18 cellular contexts compared by ENCODE assay signal in the genomic region with DNA sequence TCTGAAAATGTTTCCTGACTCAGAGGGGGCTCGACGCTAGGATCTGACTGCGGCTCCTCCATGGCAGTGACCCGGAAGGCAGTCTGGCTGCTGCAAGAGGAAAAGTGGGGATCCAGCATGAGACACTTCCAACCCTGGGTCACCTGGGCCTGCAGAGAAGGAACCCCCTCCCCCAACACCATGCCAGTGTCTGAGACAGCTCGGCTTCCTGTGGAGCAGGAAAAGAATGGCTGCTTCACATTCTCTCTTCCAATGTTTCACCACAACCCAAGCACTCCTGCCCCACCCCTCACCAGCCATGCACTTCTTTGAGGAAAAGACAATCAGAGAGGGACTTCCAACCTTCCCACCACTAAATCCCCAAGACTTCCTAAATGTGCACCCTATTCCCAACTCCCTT. TPM values are rescaled to one million over a fixed set of nuclear protein-coding genes. Genes with fewer than 3 reads are reported as not detected.
A peak's percentile ranks its signal among the peaks of the same experiment; 100 is the strongest.
DNase-seq lines count a peak whose midpoint lies in the region; ATAC-seq and TF ChIP-seq lines count a peak whose summit lies in the region.
"Had no signal": no experiment of that assay in that cellular context is flagged by ENCODE, and none has a peak within 500 bp of the region (broad histone marks: within the 10 kb centered on the region; RNA-seq: fewer than 3 reads in every experiment).

No MANE protein-coding gene starts in this region.

- peaks cover 10% of the 10 kb centered on the region in 2 experiments for H3K9me3 Mint-ChIP-seq in H9
- H3K9me3 Mint-ChIP-seq in activated naive CD8-positive, alpha-beta T cell treated with anti-CD3 and anti-CD28 coated beads, Interleukin-2, amount 50 U/mL, for 24 hours = peaks cover 5% of the 10 kb centered on the region

- H3K36me3 ChIP-seq in NT2/D1 (ENCODE audit: insufficient read depth, insufficient read length, low read length) = peaks cover 43% of the 10 kb centered on the region
- peaks cover 33 to 36% of the 10 kb centered on the region in 2 experiments for H3K36me3 ChIP-seq in trophoblast cell (ENCODE audit: control insufficient read depth in 1 of 2, insufficient read depth in 2 of 2, low read length in 2 of 2)

- no peaks in the 10 kb centered on the region for H3K79me1 ChIP-seq in H9 (ENCODE audit: insufficient read depth, low read depth, low read length, poor library complexity, severe bottlenecking)
- H3K79me1 ChIP-seq in trophoblast cell (ENCODE audit: low read length) = no peaks in the 10 kb centered on the region

- DNase-seq in H9 (peak; percentile 72), NT2/D1 (ENCODE audit: low read depth, low spot score) (peak; percentile 55), iPS DF 4.7 (ENCODE audit: extremely low read depth, low spot score) (peak; percentile 41), trophoblast cell (no peak), NCI-H446 treated with DMSO at 0.1 percent for 48 hours (lab: John Stamatoyannopoulos, UW) (no peak)
- no peak for DNase-seq in activated naive CD8-positive, alpha-beta T cell treated with anti-CD3 and anti-CD28 coated beads, Interleukin-2, amount 50 U/mL, for 24 hours
- DNase-seq: DMS153, EL, HCEC 1CT, NCI-H1048, NCI-H146, NCI-H748 treated with DMSO at 0.1 percent for 48 hours had no signal

- H3K27me3 ChIP-seq in H9 (ENCODE audit: insufficient read depth, low read length) (no peaks in the 10 kb centered on the region), NT2/D1 (ENCODE audit: insufficient read depth, insufficient read length) (no peaks in the 10 kb centered on the region), trophoblast cell (ENCODE audit: insufficient read depth, low read length) (no peaks in the 10 kb centered on the region)
- H3K27me3 ChIP-seq: BLaER1 treated with 17β-estradiol and CSF1 and Interleukin-3, amounts not matched to agents 10 nM and 100 nM had no signal

- peaks cover 39 to 43% (median 42%) of the 10 kb centered on the region in 3 experiments for H3K36me3 Mint-ChIP-seq in H9 (ENCODE audit: insufficient read depth in 1 of 3, low read depth in 3 of 3)
- peaks cover 33% of the 10 kb centered on the region for H3K36me3 Mint-ChIP-seq in activated naive CD8-positive, alpha-beta T cell treated with anti-CD3 and anti-CD28 coated beads, Interleukin-2, amount 50 U/mL, for 24 hours (ENCODE audit: low read depth)

- no peak overlapping the region for H4K8ac ChIP-seq in H9 (replicated peaks; ENCODE audit: insufficient read length, low read depth, low read length)
- H4K8ac ChIP-seq in trophoblast cell (ENCODE audit: low read depth, low read length) = no peak overlapping the region

- H3K18ac ChIP-seq in H9 (ENCODE audit: insufficient read length, low read depth, low read length) (no peak overlapping the region), trophoblast cell (ENCODE audit: low read length) (no peak overlapping the region)

- no peak overlapping the region for H2BK120ac ChIP-seq in H9 (ENCODE audit: low read depth, low read length, poor library complexity, severe bottlenecking)
- H2BK120ac ChIP-seq in trophoblast cell (ENCODE audit: insufficient read depth, low read length, poor library complexity) = no peak overlapping the region

- no CpG with 5 or more reads among the region's 5 CpGs for WGBS in H9 (ENCODE audit: extremely low coverage, insufficient read length, low lambda C conversion rate)
- WGBS in trophoblast cell (ENCODE audit: extremely low coverage, insufficient coverage, insufficient read length) = no CpG with 5 or more reads among the region's 5 CpGs

- H2BK20ac ChIP-seq in H9 (ENCODE audit: low read depth, low read length, poor library complexity, severe bottlenecking) = no peak overlapping the region

- H3K4me3 ChIP-seq in NT2/D1 (ENCODE audit: insufficient read length, low read depth) (no peak overlapping the region), trophoblast cell (ENCODE audit: low read depth, low read length) (no peak overlapping the region)
- H3K4me3 ChIP-seq: BLaER1 treated with 17β-estradiol and CSF1 and Interleukin-3, amounts not matched to agents 10 nM and 100 nM; K562; SK-N-MC had no signal

- H3K23me2 ChIP-seq in H9 (ENCODE audit: insufficient read length, low read depth, low read length, poor library complexity, severe bottlenecking) = no peaks in the 10 kb centered on the region

- H2BK5ac ChIP-seq in H9 (ENCODE audit: insufficient read length, low read length) (no peak overlapping the region), trophoblast cell (ENCODE audit: low read depth, low read length, poor library complexity) (no peak overlapping the region)

- no peak overlapping the region for H2BK12ac ChIP-seq in H9 (ENCODE audit: insufficient read length, low read depth, low read length)
- no peak overlapping the region for H2BK12ac ChIP-seq in trophoblast cell (ENCODE audit: low read length)

- H3K27ac Mint-ChIP-seq in H9 = peak overlapping the region; percentile 73 to 94 (median 89)
- no peak overlapping the region for H3K27ac Mint-ChIP-seq in activated naive CD8-positive, alpha-beta T cell treated with anti-CD3 and anti-CD28 coated beads, Interleukin-2, amount 50 U/mL, for 24 hours

- H3K9ac ChIP-seq in H9 (ENCODE audit: extremely low read depth, insufficient read length, low read length) = no peak overlapping the region
- H3K9ac ChIP-seq in NT2/D1 (ENCODE audit: insufficient read length, low read depth) = peak overlapping the region; percentile 42
- no peak overlapping the region for H3K9ac ChIP-seq in trophoblast cell (ENCODE audit: low read length)
- H3K9ac ChIP-seq: BLaER1 treated with 17β-estradiol and CSF1 and Interleukin-3, amounts not matched to agents 10 nM and 100 nM had no signal

- ATAC-seq in HG03159 (IDR thresholded peaks at IDR 0.05; ENCODE audit: unreplicated experiment) = no peak
- no peak for ATAC-seq in activated naive CD8-positive, alpha-beta T cell treated with anti-CD3 and anti-CD28 coated beads, Interleukin-2, amount 50 U/mL, for 24 hours
- ATAC-seq: K562, Right ventricle myocardium inferior had no signal

- no peak overlapping the region for H3K4ac ChIP-seq in H9 (ENCODE audit: low read depth, low read length)
- H3K4ac ChIP-seq in trophoblast cell (ENCODE audit: low read depth, low read length) = no peak overlapping the region

- H3K4me1 Mint-ChIP-seq in H9 = peaks cover 21 to 43% of the 10 kb centered on the region in 2 experiments
- no peaks in the 10 kb centered on the region for H3K4me1 Mint-ChIP-seq in activated naive CD8-positive, alpha-beta T cell treated with anti-CD3 and anti-CD28 coated beads, Interleukin-2, amount 50 U/mL, for 24 hours

- H3K4me1 ChIP-seq in H9 (ENCODE audit: insufficient read depth, low read length) = peaks cover 7% of the 10 kb centered on the region; the same call in 1 of the 2 replicates
- no peaks in the 10 kb centered on the region for H3K4me1 ChIP-seq in NT2/D1 (ENCODE audit: insufficient read depth, insufficient read length)
- H3K4me1 ChIP-seq in trophoblast cell (ENCODE audit: control insufficient read depth in 1 of 2, insufficient read depth in 2 of 2, low read length in 2 of 2) = peaks cover 8 to 9% of the 10 kb centered on the region in 2 experiments
- H3K4me1 ChIP-seq: BLaER1 treated with 17β-estradiol and CSF1 and Interleukin-3, amounts not matched to agents 10 nM and 100 nM had no signal

- TF ChIP-seq CTCF in H9 (conservative IDR thresholded peaks at IDR 0.05) = no peak

- no peak overlapping the region for H2AK5ac ChIP-seq in H9 (ENCODE audit: insufficient read length, low read length)
- no peak overlapping the region for H2AK5ac ChIP-seq in trophoblast cell (ENCODE audit: low read length)

- H3K27me3 Mint-ChIP-seq in H9 (ENCODE audit: low read depth) = no peaks in the 10 kb centered on the region
- no peaks in the 10 kb centered on the region for H3K27me3 Mint-ChIP-seq in activated naive CD8-positive, alpha-beta T cell treated with anti-CD3 and anti-CD28 coated beads, Interleukin-2, amount 50 U/mL, for 24 hours

- no peak overlapping the region for H2BK15ac ChIP-seq in H9 (ENCODE audit: low read depth, low read length)

- H3K23ac ChIP-seq in H9 (ENCODE audit: insufficient read length, low read depth, low read length) = no peak overlapping the region
- H3K23ac ChIP-seq in trophoblast cell (ENCODE audit: low read length) = no peak overlapping the region

- H3K4me2 ChIP-seq in H9 (ENCODE audit: insufficient read depth, insufficient read length, low read length) = peak overlapping the region; percentile 17
- H3K4me2 ChIP-seq in trophoblast cell (ENCODE audit: low read length) = no peak overlapping the region
- H3K4me2 ChIP-seq: BLaER1 treated with 17β-estradiol and CSF1 and Interleukin-3, amounts not matched to agents 10 nM and 100 nM had no signal

- no peak overlapping the region for H4K5ac ChIP-seq in H9 (ENCODE audit: insufficient read length, low read depth, low read length)

- H2AFZ ChIP-seq in H9 (ENCODE audit: low read length) = no peak overlapping the region
- H2AFZ ChIP-seq in trophoblast cell (ENCODE audit: insufficient read depth, low read length, poor library complexity) = no peak overlapping the region

- no peaks in the 10 kb centered on the region; the same call in 1 of the 2 replicates for H3K79me2 ChIP-seq in H9 (ENCODE audit: insufficient read depth, low read length)
- no peaks in the 10 kb centered on the region for H3K79me2 ChIP-seq in trophoblast cell (ENCODE audit: control insufficient read depth, insufficient read depth, low read length, poor library complexity)

- H3K27ac ChIP-seq in H9 (ENCODE audit: insufficient read length, low read depth, low read length) = no peak overlapping the region
- peak overlapping the region; percentile 7 for H3K27ac ChIP-seq in trophoblast cell (ENCODE audit: low read depth, low read length)
- H3K27ac ChIP-seq: BLaER1 treated with 17β-estradiol and CSF1 and Interleukin-3, amounts not matched to agents 10 nM and 100 nM; SK-N-MC had no signal

- H3K56ac ChIP-seq in H9 (ENCODE audit: insufficient read length, low read depth, low read length) = no peak overlapping the region

- H4K12ac ChIP-seq in trophoblast cell (ENCODE audit: low read depth, low read length) = no peak overlapping the region

- H3T11ph ChIP-seq in H9 (ENCODE audit: low read length) = no peak overlapping the region

- H3K9me3 ChIP-seq in H9 (ENCODE audit: control insufficient read depth, low read depth, low read length) (peaks cover 10% of the 10 kb centered on the region), NT2/D1 (ENCODE audit: insufficient read depth, low read length) (peaks cover 18% of the 10 kb centered on the region; the same call in 1 of the 2 replicates), trophoblast cell (ENCODE audit: insufficient read depth, low read depth, low read length) (peaks cover 6% of the 10 kb centered on the region)

- peak overlapping the region; percentile 50 to 67 for H3K4me3 Mint-ChIP-seq in H9
- H3K4me3 Mint-ChIP-seq in activated naive CD8-positive, alpha-beta T cell treated with anti-CD3 and anti-CD28 coated beads, Interleukin-2, amount 50 U/mL, for 24 hours = no peak overlapping the region

- H3K14ac ChIP-seq in H9 (ENCODE audit: insufficient read depth, low read length) = no peak overlapping the region; the same call in 1 of the 2 replicates
- no peak overlapping the region for H3K14ac ChIP-seq in trophoblast cell (ENCODE audit: low read length)

- H4K20me1 ChIP-seq in H9 (ENCODE audit: control insufficient read depth, insufficient read depth, insufficient read length) = no peaks in the 10 kb centered on the region

- no peak overlapping the region for H4K91ac ChIP-seq in H9 (ENCODE audit: insufficient read length, low read depth, low read length)
- H4K91ac ChIP-seq in trophoblast cell (ENCODE audit: low read depth, low read length) = no peak overlapping the region

RNA-seq across cellular contexts. Expression of gene TP53, which starts 10.8 kb away (rescaled TPM):
- 163 and 164 TPM in 2 replicates for total RNA-seq in H9 (2021)
- 93.7 and 94.5 TPM in 2 replicates for polyA plus RNA-seq in trophoblast cell (2013)

RNA-seq across cellular contexts. Expression of gene WRAP53, which starts 11.7 kb away (rescaled TPM):
- 27.0 and 29.8 TPM in 2 replicates for total RNA-seq in H9 (2021)
- 11.1 and 12.0 TPM in 2 replicates for polyA plus RNA-seq in trophoblast cell (2013)

RNA-seq across cellular contexts. Expression of gene ATP1B2, which starts 25.8 kb away (rescaled TPM):
- total RNA-seq in H9 (2021) = 15.4 and 16.2 TPM in 2 replicates
- polyA plus RNA-seq in trophoblast cell (2013) = 0.06 and 0.11 TPM in 2 replicates
- total RNA-seq: HT-29 had no signal

RNA-seq across cellular contexts. Expression of gene EFNB3, which starts 28.5 kb away (rescaled TPM):
- 11.3 and 11.4 TPM in 2 replicates for total RNA-seq in H9 (2021)
- polyA plus RNA-seq in trophoblast cell (2013) = 9.3 TPM in 2 replicates
- total RNA-seq: HT-29, K562 had no signal
- polyA plus RNA-seq: K562 had no signal

RNA-seq across cellular contexts. Expression of gene DNAH2, which starts 41.0 kb away (rescaled TPM):
- total RNA-seq in H9 (2021) = 0.15 and 0.22 TPM in 2 replicates
- polyA plus RNA-seq in trophoblast cell (2013) = 0.03 and 0.05 TPM in 2 replicates
- total RNA-seq: HT-29, K562, Right ventricle myocardium inferior had no signal

Comparison
In these comparisons a context has a peak if more than half of its experiments do, and no peak if none do; other contexts are left out.
1. DNase-seq: peak in H9 (single experiment), NT2/D1 (single experiment) and iPS DF 4.7 (single experiment); none in trophoblast cell (0 of 2), activated naive CD8-positive, alpha-beta T cell treated with anti-CD3 and anti-CD28 coated beads, Interleukin-2, amount 50 U/mL, for 24 hours (single experiment) and NCI-H446 treated with DMSO at 0.1 percent for 48 hours (single experiment).